In genomic region chr4:150827226-150827625, GRCh38 we compare ENCODE assay signal across 19 cellular contexts.
DNase-seq lines count a peak whose midpoint lies in the region; ATAC-seq lines count a peak whose summit lies in the region.
"Had no signal": no experiment of that assay in that cellular context is flagged by ENCODE, and none has a peak within 500 bp of the region (broad histone marks: within the 10 kb centered on the region; RNA-seq: fewer than 3 reads in every experiment).

No MANE protein-coding gene starts in this region.

- no peak for ATAC-seq in activated T-cell treated with anti-CD3 and anti-CD28 coated beads, Interleukin-2, amount 50 U/mL, for 4 hours
- peak; percentile 51 for ATAC-seq in stimulated activated memory B cell treated with anti-CD40 and anti-IgM and Interleukin-4, amounts not matched to agents 10 μg/mL and 1 μg/mL and 100 μg/mL, for 72 hours
- no peak for ATAC-seq in HG02870 (IDR thresholded peaks at IDR 0.05; ENCODE audit: unreplicated experiment)
- ATAC-seq: HCT116, heart right ventricle, HepG2, sciatic nerve, upper lobe of right lung had no signal

- H3K9me3 Mint-ChIP-seq in activated T-cell treated with anti-CD3 and anti-CD28 coated beads, Interleukin-2, amount 50 U/mL, for 4 hours: no peaks in the 10 kb centered on the region
- no peaks in the 10 kb centered on the region for H3K9me3 Mint-ChIP-seq in activated CD4-positive, alpha-beta memory T cell treated with anti-CD3 and anti-CD28 coated beads, Interleukin-2, amount 10 ng/mL, durations not matched to agents 7 days and 5 days
- no peaks in the 10 kb centered on the region for H3K9me3 Mint-ChIP-seq in stimulated activated memory B cell treated with anti-CD40 and anti-IgM and Interleukin-4, amounts not matched to agents 10 μg/mL and 1 μg/mL and 100 μg/mL, for 72 hours
- H3K9me3 Mint-ChIP-seq: activated naive CD4-positive, alpha-beta T cell treated with anti-CD3 and anti-CD28 coated beads for 36 hours had no signal

- H3K36me3 ChIP-seq in Karpas-422 (ENCODE audit: insufficient read depth, low read length): peaks cover 10% of the 10 kb centered on the region

- H2AFZ ChIP-seq in Karpas-422 (ENCODE audit: low read length): no peak overlapping the region
- H2AFZ ChIP-seq: PC-9 had no signal

- no peaks in the 10 kb centered on the region for H3K9me2 ChIP-seq in Karpas-422 (replicated peaks; ENCODE audit: insufficient read depth, low read length)

- H3K9ac ChIP-seq in Karpas-422 (ENCODE audit: low read length): no peak overlapping the region

- H3K4me2 ChIP-seq in Karpas-422 (ENCODE audit: low read depth, low read length, poor library complexity, severe bottlenecking): no peak overlapping the region
- H3K4me2 ChIP-seq: PC-9 had no signal

- no peak for DNase-seq in activated T-cell treated with anti-CD3 and anti-CD28 coated beads, Interleukin-2, amount 50 U/mL, for 4 hours
- no peak for DNase-seq in activated T-cell treated with anti-CD3 and anti-CD28 coated beads, Interleukin-2, amount 50 U/mL, for 1 hour
- no peak for DNase-seq in Karpas-422
- DNase-seq in activated CD4-positive, alpha-beta memory T cell treated with anti-CD3 and anti-CD28 coated beads, Interleukin-2, amount 10 ng/mL, durations not matched to agents 7 days and 5 days: no peak
- no peak for DNase-seq in putamen (ENCODE audit: low spot score)
- no peak for DNase-seq in stimulated activated CD8-positive, alpha-beta memory T cell treated with anti-CD3 and anti-CD28 coated beads, Interleukin-4, amount 100 ng/mL, for 48 hours
- DNase-seq: activated naive CD4-positive, alpha-beta T cell treated with anti-CD3 and anti-CD28 coated beads for 36 hours; Caco-2; heart right ventricle; NCI-H2081 treated with DMSO at 0.1 percent for 48 hours; NCI-H524; PC-9; upper lobe of right lung had no signal

- H3K4me3 Mint-ChIP-seq in activated T-cell treated with anti-CD3 and anti-CD28 coated beads, Interleukin-2, amount 50 U/mL, for 4 hours: peak overlapping the region; percentile 39
- H3K4me3 Mint-ChIP-seq in activated CD4-positive, alpha-beta memory T cell treated with anti-CD3 and anti-CD28 coated beads, Interleukin-2, amount 10 ng/mL, durations not matched to agents 7 days and 5 days: peak overlapping the region; percentile 31
- H3K4me3 Mint-ChIP-seq in stimulated activated memory B cell treated with anti-CD40 and anti-IgM and Interleukin-4, amounts not matched to agents 10 μg/mL and 1 μg/mL and 100 μg/mL, for 72 hours: peak overlapping the region; percentile 47
- H3K4me3 Mint-ChIP-seq: activated naive CD4-positive, alpha-beta T cell treated with anti-CD3 and anti-CD28 coated beads for 36 hours had no signal

- H3K27me3 ChIP-seq in Karpas-422 (ENCODE audit: low read length): no peaks in the 10 kb centered on the region
- H3K27me3 ChIP-seq: heart right ventricle, upper lobe of right lung had no signal

- H3K27me3 Mint-ChIP-seq in activated T-cell treated with anti-CD3 and anti-CD28 coated beads, Interleukin-2, amount 50 U/mL, for 4 hours (ENCODE audit: low read depth): no peaks in the 10 kb centered on the region
- H3K27me3 Mint-ChIP-seq in activated CD4-positive, alpha-beta memory T cell treated with anti-CD3 and anti-CD28 coated beads, Interleukin-2, amount 10 ng/mL, durations not matched to agents 7 days and 5 days: no peaks in the 10 kb centered on the region
- no peaks in the 10 kb centered on the region for H3K27me3 Mint-ChIP-seq in stimulated activated memory B cell treated with anti-CD40 and anti-IgM and Interleukin-4, amounts not matched to agents 10 μg/mL and 1 μg/mL and 100 μg/mL, for 72 hours

- H3K9me3 ChIP-seq in Karpas-422 (ENCODE audit: low read length): no peaks in the 10 kb centered on the region
- H3K9me3 ChIP-seq: Caco-2, upper lobe of right lung had no signal

- H3K4me1 Mint-ChIP-seq in activated T-cell treated with anti-CD3 and anti-CD28 coated beads, Interleukin-2, amount 50 U/mL, for 4 hours (ENCODE audit: low read depth): peaks cover 37% of the 10 kb centered on the region
- peaks cover 32% of the 10 kb centered on the region for H3K4me1 Mint-ChIP-seq in activated CD4-positive, alpha-beta memory T cell treated with anti-CD3 and anti-CD28 coated beads, Interleukin-2, amount 10 ng/mL, durations not matched to agents 7 days and 5 days
- H3K4me1 Mint-ChIP-seq in stimulated activated memory B cell treated with anti-CD40 and anti-IgM and Interleukin-4, amounts not matched to agents 10 μg/mL and 1 μg/mL and 100 μg/mL, for 72 hours: peaks cover 61% of the 10 kb centered on the region

- no peaks in the 10 kb centered on the region for H4K20me1 ChIP-seq in Karpas-422 (ENCODE audit: insufficient read depth, low read depth, low read length)

- POLR2A ChIA-PET in activated CD4-positive, alpha-beta memory T cell treated with anti-CD3 and anti-CD28 coated beads, Interleukin-2, amount 10 ng/mL, durations not matched to agents 7 days and 5 days (lab: Charles Lee): no interaction called here

- CTCF ChIA-PET in activated CD4-positive, alpha-beta memory T cell treated with anti-CD3 and anti-CD28 coated beads, Interleukin-2, amount 10 ng/mL, durations not matched to agents 7 days and 5 days (lab: Charles Lee): interaction anchor here (0.9 to 4.4 kb wide), 7 partner anchors 9 to 81 kb away, joined by 3 to 23 read pairs (median 4); no protein-coding TSS in a partner anchor

- peak overlapping the region; percentile 0; the same call in 1 of the 2 replicates for H3K27ac ChIP-seq in Karpas-422 (ENCODE audit: low read length)
- H3K27ac ChIP-seq: PC-9, SK-N-MC, upper lobe of right lung had no signal

- peaks cover 16% of the 10 kb centered on the region for H3K4me1 ChIP-seq in Karpas-422 (ENCODE audit: low read length)
- H3K4me1 ChIP-seq: heart right ventricle, upper lobe of right lung had no signal

- H3K4me3 ChIP-seq in Karpas-422 (ENCODE audit: low read length): no peak overlapping the region
- H3K4me3 ChIP-seq: PC-9, SK-N-MC, upper lobe of right lung had no signal

- H3K79me2 ChIP-seq in Karpas-422 (ENCODE audit: low read length): peaks cover 29% of the 10 kb centered on the region

- peaks cover 54% of the 10 kb centered on the region for H3K36me3 Mint-ChIP-seq in activated T-cell treated with anti-CD3 and anti-CD28 coated beads, Interleukin-2, amount 50 U/mL, for 4 hours (ENCODE audit: insufficient read depth)
- peaks cover 60% of the 10 kb centered on the region for H3K36me3 Mint-ChIP-seq in activated CD4-positive, alpha-beta memory T cell treated with anti-CD3 and anti-CD28 coated beads, Interleukin-2, amount 10 ng/mL, durations not matched to agents 7 days and 5 days (ENCODE audit: low read depth)
- H3K36me3 Mint-ChIP-seq in stimulated activated memory B cell treated with anti-CD40 and anti-IgM and Interleukin-4, amounts not matched to agents 10 μg/mL and 1 μg/mL and 100 μg/mL, for 72 hours: peaks cover 38% of the 10 kb centered on the region

- H3K27ac Mint-ChIP-seq in activated CD4-positive, alpha-beta memory T cell treated with anti-CD3 and anti-CD28 coated beads, Interleukin-2, amount 10 ng/mL, durations not matched to agents 7 days and 5 days: peak overlapping the region; percentile 32
- H3K27ac Mint-ChIP-seq in stimulated activated memory B cell treated with anti-CD40 and anti-IgM and Interleukin-4, amounts not matched to agents 10 μg/mL and 1 μg/mL and 100 μg/mL, for 72 hours: peak overlapping the region; percentile 66
- H3K27ac Mint-ChIP-seq: activated naive CD4-positive, alpha-beta T cell treated with anti-CD3 and anti-CD28 coated beads for 36 hours had no signal
